ENCODE assay signal across 27 cellular contexts in the genomic region with DNA sequence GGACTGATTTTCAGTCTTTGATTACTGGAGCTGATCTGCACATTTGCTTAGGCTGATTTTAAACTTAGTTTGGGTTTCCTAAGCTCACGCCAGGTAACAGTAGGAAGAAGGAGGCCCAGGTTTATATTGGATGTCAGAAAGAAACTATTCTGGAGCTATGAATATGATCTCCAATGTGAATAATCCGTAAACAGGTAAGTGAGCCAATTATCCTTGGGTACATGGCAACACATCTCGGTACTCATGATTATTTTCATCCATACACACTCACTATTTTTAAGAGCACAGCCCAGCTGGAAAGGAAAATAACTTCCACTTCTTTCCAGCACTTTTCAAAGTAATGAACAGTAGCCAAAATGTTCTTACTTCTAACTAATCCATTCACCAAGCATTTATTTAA. TPM values are rescaled to one million over a fixed set of nuclear protein-coding genes. Genes with fewer than 3 reads are reported as not detected.
DNase-seq lines count a peak whose midpoint lies in the region; TF ChIP-seq lines count a peak whose summit lies in the region.
"Had no signal": no experiment of that assay in that cellular context is flagged by ENCODE, and none has a peak within 500 bp of the region (broad histone marks: within the 10 kb centered on the region; RNA-seq: fewer than 3 reads in every experiment).

No MANE protein-coding gene starts in this region.

- no peak overlapping the region for H3K4me3 Mint-ChIP-seq in activated naive CD8-positive, alpha-beta T cell
- no peak overlapping the region for H3K4me3 Mint-ChIP-seq in activated naive CD8-positive, alpha-beta T cell treated with anti-CD3 and anti-CD28 coated beads for 36 hours
- no peak overlapping the region for H3K4me3 Mint-ChIP-seq in chondrocyte (ENCODE audit: unreplicated experiment)
- H3K4me3 Mint-ChIP-seq: endodermal cell; naive B cell; T-helper 2 cell treated with Interferon-gamma antibody and Interleukin-4, amounts not matched to agents 5 μg/mL and 100 μg/mL, for 36 hours had no signal

- H3K27me3 ChIP-seq in neutrophil: no peaks in the 10 kb centered on the region
- H3K27me3 ChIP-seq: esophagus squamous epithelium, upper lobe of left lung had no signal

- peak overlapping the region; percentile 37 for H3K27ac Mint-ChIP-seq in activated naive CD8-positive, alpha-beta T cell
- no peak overlapping the region for H3K27ac Mint-ChIP-seq in activated naive CD8-positive, alpha-beta T cell treated with anti-CD3 and anti-CD28 coated beads for 36 hours
- peak overlapping the region; percentile 15 for H3K27ac Mint-ChIP-seq in chondrocyte (ENCODE audit: unreplicated experiment)
- H3K27ac Mint-ChIP-seq: endodermal cell; naive B cell; T-helper 2 cell treated with Interferon-gamma antibody and Interleukin-4, amounts not matched to agents 5 μg/mL and 100 μg/mL, for 36 hours had no signal

- DNase-seq in activated naive CD8-positive, alpha-beta T cell treated with anti-CD3 and anti-CD28 coated beads for 36 hours: no peak
- DNase-seq in chondrocyte (ENCODE audit: low spot score) (no peak), amygdala (lab: John Stamatoyannopoulos, UW) (no peak)
- DNase-seq in central memory CD4-positive, alpha-beta T cell: no peak
- no peak for DNase-seq in stimulated activated CD4-positive, alpha-beta T cell treated with anti-CD3 and anti-CD28 coated beads, Interleukin-4, amount 100 ng/mL, for 4 hours
- DNase-seq: activated CD4-positive, alpha-beta T cell treated with anti-CD3 and anti-CD28 coated beads for 4 hours; activated gamma-delta T cell; activated T-cell treated with anti-CD3 and anti-CD28 coated beads, Interleukin-2, amount 50 U/mL, for 1 hour; cortex of kidney; endodermal cell; esophagus squamous epithelium; foreskin melanocyte; hypothalamus; Kasumi-1; MV-4-11; naive B cell; NCI-H446; NCI-H82; occipital lobe; upper lobe of left lung had no signal

- no peaks in the 10 kb centered on the region for H3K9me3 ChIP-seq in neutrophil
- H3K9me3 ChIP-seq: esophagus squamous epithelium, upper lobe of left lung had no signal

- peaks cover 69% of the 10 kb centered on the region for H3K4me1 Mint-ChIP-seq in activated naive CD8-positive, alpha-beta T cell (ENCODE audit: low read depth)
- H3K4me1 Mint-ChIP-seq in activated naive CD8-positive, alpha-beta T cell treated with anti-CD3 and anti-CD28 coated beads for 36 hours: peaks cover 60% of the 10 kb centered on the region
- H3K4me1 Mint-ChIP-seq in chondrocyte (ENCODE audit: low read depth): peaks cover 83% of the 10 kb centered on the region

- H3K4me3 ChIP-seq in neutrophil (ENCODE audit: low read depth in 1 of 2, low read length in 1 of 2): no peak overlapping the region
- no peak overlapping the region for H3K4me3 ChIP-seq in urinary bladder (ENCODE audit: low read depth, low read length)
- H3K4me3 ChIP-seq: esophagus squamous epithelium, GM12878, upper lobe of left lung had no signal

- H3K27ac ChIP-seq in neutrophil (peak overlapping the region; percentile 50), urinary bladder (ENCODE audit: low read depth) (peak overlapping the region; percentile 23)
- H3K27ac ChIP-seq: 22Rv1, esophagus squamous epithelium, upper lobe of left lung had no signal

- TF ChIP-seq CTCF in chondrocyte (IDR thresholded peaks at IDR 0.05) (no peak), neutrophil (IDR thresholded peaks at IDR 0.05) (no peak)

- peaks cover 80 to 92% of the 10 kb centered on the region in 2 experiments for H3K4me1 ChIP-seq in neutrophil (ENCODE audit: control insufficient read depth in 1 of 2, insufficient read depth in 1 of 2, low read depth in 1 of 2, low read length in 1 of 2)
- H3K4me1 ChIP-seq in urinary bladder (ENCODE audit: insufficient read depth): peaks cover 3% of the 10 kb centered on the region

- 57% methylated on average over 3 of the region's 3 CpGs for whole genome bisulfite sequencing in urinary bladder

- H3K36me3 Mint-ChIP-seq in activated naive CD8-positive, alpha-beta T cell: peaks cover 23% of the 10 kb centered on the region
- peaks cover 37% of the 10 kb centered on the region for H3K36me3 Mint-ChIP-seq in activated naive CD8-positive, alpha-beta T cell treated with anti-CD3 and anti-CD28 coated beads for 36 hours
- H3K36me3 Mint-ChIP-seq in chondrocyte (ENCODE audit: low read depth): peaks cover 10% of the 10 kb centered on the region
- H3K36me3 Mint-ChIP-seq: naive B cell had no signal

- no peaks in the 10 kb centered on the region for H3K9me3 Mint-ChIP-seq in activated naive CD8-positive, alpha-beta T cell (ENCODE audit: low read depth)
- no peaks in the 10 kb centered on the region for H3K9me3 Mint-ChIP-seq in activated naive CD8-positive, alpha-beta T cell treated with anti-CD3 and anti-CD28 coated beads for 36 hours
- H3K9me3 Mint-ChIP-seq in chondrocyte (ENCODE audit: low read depth): no peaks in the 10 kb centered on the region
- H3K9me3 Mint-ChIP-seq: brain; endodermal cell; naive B cell; T-helper 2 cell treated with Interferon-gamma antibody and Interleukin-4, amounts not matched to agents 5 μg/mL and 100 μg/mL, for 36 hours had no signal

- no peaks in the 10 kb centered on the region for H3K36me3 ChIP-seq in neutrophil
- H3K36me3 ChIP-seq in urinary bladder (ENCODE audit: insufficient read depth): no peaks in the 10 kb centered on the region

- no peaks in the 10 kb centered on the region for H3K27me3 Mint-ChIP-seq in activated naive CD8-positive, alpha-beta T cell
- H3K27me3 Mint-ChIP-seq in activated naive CD8-positive, alpha-beta T cell treated with anti-CD3 and anti-CD28 coated beads for 36 hours: no peaks in the 10 kb centered on the region
- H3K27me3 Mint-ChIP-seq in chondrocyte (ENCODE audit: low read depth): no peaks in the 10 kb centered on the region

RNA-seq across cellular contexts. Expression of gene ATXN1, which starts 7.0 kb away (rescaled TPM):
- 10 to 100 TPM; 27.8 to 32.8 TPM for total RNA-seq in activated naive CD8-positive, alpha-beta T cell treated with anti-CD3 and anti-CD28 coated beads for 36 hours
- total RNA-seq in chondrocyte (59.6 to 65.0 TPM (median 64.5 TPM) in 3 replicates), urinary bladder (137 TPM)
- 15.8 TPM for polyA plus RNA-seq in urinary bladder
